Comparison of ENCODE assay signal across 8 cellular contexts in genomic region chr2:112646102-112646719, GRCh38. TPM values are rescaled to one million over a fixed set of nuclear protein-coding genes. Genes with fewer than 3 reads are reported as not detected.
A peak's percentile ranks its signal among the peaks of the same experiment; 100 is the strongest.
DNase-seq lines count a peak whose midpoint lies in the region; TF ChIP-seq lines count a peak whose summit lies in the region.

No MANE protein-coding gene starts in this region.

- H3K79me1 ChIP-seq in H9 (ENCODE audit: insufficient read depth, low read depth, low read length, poor library complexity, severe bottlenecking): no peaks in the 10 kb centered on the region

- H3K36me3 ChIP-seq in rectal smooth muscle tissue (ENCODE audit: control insufficient read depth, insufficient read depth, low read length): peaks cover 2% of the 10 kb centered on the region

- no peak overlapping the region for H4K5ac ChIP-seq in H9 (ENCODE audit: insufficient read length, low read depth, low read length)

- H4K8ac ChIP-seq in H9 (replicated peaks; ENCODE audit: insufficient read length, low read depth, low read length): no peak overlapping the region

- no peak overlapping the region for H2BK5ac ChIP-seq in H9 (ENCODE audit: insufficient read length, low read length)

- in situ Hi-C loops in GM13977 (cut with MboI; ENCODE audit: low pct_unique_long_range_greater_than_20kb, low sequenced_read_pairs, unreplicated experiment): no loop called here

- H3T11ph ChIP-seq in H9 (ENCODE audit: low read length): no peak overlapping the region

- H3K23ac ChIP-seq in H9 (ENCODE audit: insufficient read length, low read depth, low read length): no peak overlapping the region

- peak overlapping the region; percentile 87 to 94 for H3K4me3 Mint-ChIP-seq in H9

- peak overlapping the region; percentile 87 for H3K4me2 ChIP-seq in H9 (ENCODE audit: insufficient read depth, insufficient read length, low read length)

- no peak for DNase-seq in H9
- peak; percentile 84 for DNase-seq in NCI-H146 (lab: John Stamatoyannopoulos, UW)
- peak; percentile 22 for DNase-seq in activated T-helper 1 cell treated with Interleukin-2 at 50 U/mL for 16 hours (ENCODE audit: low read depth)
- DNase-seq in glomerular visceral epithelial cell (ENCODE audit: extremely low spot score): peak; percentile 32
- DNase-seq in cerebellar nuclear complex (lab: John Stamatoyannopoulos, UW): no peak
- DNase-seq in GM13977 (ENCODE audit: low spot score): no peak

- no peak overlapping the region for H2AFZ ChIP-seq in H9 (ENCODE audit: low read length)

- H3K4me1 Mint-ChIP-seq in H9: peaks cover 26 to 29% of the 10 kb centered on the region in 2 experiments

- H2BK12ac ChIP-seq in H9 (ENCODE audit: insufficient read length, low read depth, low read length): no peak overlapping the region

- H3K27ac ChIP-seq in H9 (ENCODE audit: insufficient read length, low read depth, low read length): no peak overlapping the region
- H3K27ac ChIP-seq in rectal smooth muscle tissue (ENCODE audit: low read depth, low read length): peak overlapping the region; percentile 94

- no CpG with 5 or more reads among the region's 69 CpGs for WGBS in H9 (ENCODE audit: extremely low coverage, insufficient read length, low lambda C conversion rate)

- no peak overlapping the region for H4K91ac ChIP-seq in H9 (ENCODE audit: insufficient read length, low read depth, low read length)

- H3K9ac ChIP-seq in H9 (ENCODE audit: extremely low read depth, insufficient read length, low read length): peak overlapping the region; percentile 88
- peak overlapping the region; percentile 80 for H3K9ac ChIP-seq in rectal smooth muscle tissue (ENCODE audit: low read length)

- no peaks in the 10 kb centered on the region for H4K20me1 ChIP-seq in H9 (ENCODE audit: control insufficient read depth, insufficient read depth, insufficient read length)

- peak overlapping the region in 2 of 3 experiments; percentile 57 to 92; a peak in 2 of 7 replicates for H3K27ac Mint-ChIP-seq in H9

- H3K36me3 Mint-ChIP-seq in H9 (ENCODE audit: insufficient read depth in 1 of 3, low read depth in 3 of 3): peaks cover 31 to 44% (median 41%) of the 10 kb centered on the region in 3 experiments

- H3K4me3 ChIP-seq in GM12875 (ENCODE audit: low read depth, low read length) (peak overlapping the region; percentile 84), rectal smooth muscle tissue (ENCODE audit: low read length) (peak overlapping the region; percentile 64)

- no peak overlapping the region for H2BK15ac ChIP-seq in H9 (ENCODE audit: low read depth, low read length)

- no peaks in the 10 kb centered on the region for H3K9me3 Mint-ChIP-seq in H9

- H3K27me3 ChIP-seq in H9 (ENCODE audit: insufficient read depth, low read length): no peaks in the 10 kb centered on the region
- H3K27me3 ChIP-seq in rectal smooth muscle tissue (ENCODE audit: control insufficient read depth, insufficient read depth, low read length): no peaks in the 10 kb centered on the region

- H3K4ac ChIP-seq in H9 (ENCODE audit: low read depth, low read length): no peak overlapping the region

- H3K4me1 ChIP-seq in H9 (ENCODE audit: insufficient read depth, low read length): peaks cover 3% of the 10 kb centered on the region; the same call in 1 of the 2 replicates
- peaks cover 4% of the 10 kb centered on the region for H3K4me1 ChIP-seq in rectal smooth muscle tissue (ENCODE audit: control insufficient read depth, insufficient read depth, low read length)

- TF ChIP-seq CTCF in GM12875 (IDR thresholded peaks at IDR 0.05; ENCODE audit: borderline replicate concordance, insufficient read depth, low read depth, low read length) (no peak), H9 (conservative IDR thresholded peaks at IDR 0.05) (no peak), GM13977 (IDR thresholded peaks at IDR 0.05; ENCODE audit: extremely low read depth, insufficient read depth, missing control alignments) (no peak)

- no peak overlapping the region for H2AK5ac ChIP-seq in H9 (ENCODE audit: insufficient read length, low read length)

- H3K79me2 ChIP-seq in H9 (ENCODE audit: insufficient read depth, low read length): peaks cover 15% of the 10 kb centered on the region; the same call in 1 of the 2 replicates

- H2BK120ac ChIP-seq in H9 (ENCODE audit: low read depth, low read length, poor library complexity, severe bottlenecking): peak overlapping the region; percentile 28

- no peak overlapping the region for H2BK20ac ChIP-seq in H9 (ENCODE audit: low read depth, low read length, poor library complexity, severe bottlenecking)

- no peaks in the 10 kb centered on the region for H3K9me3 ChIP-seq in H9 (ENCODE audit: control insufficient read depth, low read depth, low read length)

- peaks cover 10% of the 10 kb centered on the region for H3K27me3 Mint-ChIP-seq in H9 (ENCODE audit: low read depth)

- H3K14ac ChIP-seq in H9 (ENCODE audit: insufficient read depth, low read length): peak overlapping the region; percentile 98

- H3K56ac ChIP-seq in H9 (ENCODE audit: insufficient read length, low read depth, low read length): no peak overlapping the region

- peak overlapping the region; percentile 95 for H3K18ac ChIP-seq in H9 (ENCODE audit: insufficient read length, low read depth, low read length)

- peaks cover 9% of the 10 kb centered on the region for H3K23me2 ChIP-seq in H9 (ENCODE audit: insufficient read length, low read depth, low read length, poor library complexity, severe bottlenecking)

RNA-seq across cellular contexts. Expression of gene SLC20A1, which starts 0.5 kb away (rescaled TPM):
- 120 and 123 TPM in 2 replicates for total RNA-seq in H9 (2021)

Comparison
In these comparisons a context has a peak if more than half of its experiments do, and no peak if none do; other contexts are left out.
1. DNase-seq: peak in NCI-H146 (single experiment), activated T-helper 1 cell treated with Interleukin-2 at 50 U/mL for 16 hours (single experiment) and glomerular visceral epithelial cell (single experiment); none in H9 (single experiment), cerebellar nuclear complex (0 of 2) and GM13977 (single experiment).